Comparison of ENCODE assay signal across 9 cellular contexts in the genomic region with DNA sequence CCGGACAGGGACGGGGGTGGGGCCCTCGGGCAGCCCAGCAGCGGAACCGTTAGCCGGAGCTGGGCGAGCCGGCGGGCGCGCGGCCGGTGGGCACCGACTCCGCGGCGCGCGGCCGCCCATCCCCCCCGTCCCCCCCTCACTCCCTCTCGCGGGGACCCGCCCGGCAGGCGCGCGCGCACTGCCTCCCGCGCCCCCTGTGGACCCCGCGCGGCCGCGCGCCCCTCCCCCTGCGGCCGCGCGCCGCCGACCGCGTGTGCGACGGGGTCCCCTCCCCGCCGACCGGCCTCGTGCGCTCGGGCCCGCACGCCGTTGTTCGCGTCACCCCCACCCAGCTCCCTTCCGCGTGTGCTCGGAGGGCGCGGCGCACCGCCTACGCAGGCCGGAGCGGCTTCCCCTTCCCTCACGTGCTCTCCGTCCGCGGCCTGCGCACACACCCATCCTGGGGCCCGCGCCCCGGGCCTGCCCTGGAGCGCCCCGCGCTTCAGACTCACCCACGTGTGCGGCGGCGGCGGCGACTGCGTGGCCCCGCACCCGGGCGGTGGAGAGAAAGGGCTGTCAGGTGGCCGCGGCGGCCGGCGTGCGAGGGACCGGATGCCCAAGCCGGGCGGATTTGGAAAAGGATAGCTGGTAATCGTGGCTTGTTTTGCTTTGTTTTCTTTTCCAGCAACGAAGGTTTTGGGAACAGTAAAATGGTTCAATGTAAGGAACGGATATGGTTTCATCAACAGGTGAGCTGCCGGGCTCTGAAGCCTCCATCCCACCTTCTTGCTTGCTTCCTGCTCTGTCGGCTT. TPM values are rescaled to one million over a fixed set of nuclear protein-coding genes. Genes with fewer than 3 reads are reported as not detected.
DNase-seq lines count a peak whose midpoint lies in the region; ATAC-seq and TF ChIP-seq lines count a peak whose summit lies in the region.
"Had no signal": no experiment of that assay in that cellular context is flagged by ENCODE, and none has a peak within 500 bp of the region (broad histone marks: within the 10 kb centered on the region; RNA-seq: fewer than 3 reads in every experiment).

No MANE protein-coding gene starts in this region.

- peak; percentile 50 for ATAC-seq in HG03432 (IDR thresholded peaks at IDR 0.05; ENCODE audit: unreplicated experiment)
- peak; percentile 19 for ATAC-seq in activated T-helper 17 cell treated with anti-CD3 and anti-CD28 coated beads, Interleukin-2, amount 50 U/mL, for 72 hours (replicated peaks)

- H3K4me3 ChIP-seq in Peyer's patch (peak overlapping the region; percentile 92 to 98 (median 98)), fibroblast of the aortic adventitia (ENCODE audit: low read depth, low read length) (peak overlapping the region; percentile 76)

- peak; percentile 65 for DNase-seq in Ammon's horn (ENCODE audit: low spot score)
- peak; percentile 57 for DNase-seq in GM19238 (ENCODE audit: insufficient read length, low spot score)
- DNase-seq in Peyer's patch: peak; percentile 73 to 89 (median 88)
- DNase-seq in fibroblast of the aortic adventitia (ENCODE audit: low read depth): peak; percentile 72

- TF ChIP-seq CTCF in Peyer's patch (IDR thresholded peaks at IDR 0.05) (no peak), fibroblast of the aortic adventitia (IDR thresholded peaks at IDR 0.05; ENCODE audit: insufficient read depth, low read length) (no peak), nephron (IDR thresholded peaks at IDR 0.05; ENCODE audit: unreplicated experiment in 3 of 3) (no peak)

- no peaks in the 10 kb centered on the region for H3K27me3 Mint-ChIP-seq in activated T-helper 17 cell treated with anti-CD3 and anti-CD28 coated beads, Interleukin-2, amount 50 U/mL, for 72 hours
- H3K27me3 Mint-ChIP-seq in nephron (ENCODE audit: low read depth): no peaks in the 10 kb centered on the region
- H3K27me3 Mint-ChIP-seq in stimulated activated naive CD8-positive, alpha-beta T cell treated with anti-CD3 and anti-CD28 coated beads, Interleukin-15, Interleukin-2, amounts not matched to agents 100 ng/mL and 50 ng/mL, for 24 hours: no peaks in the 10 kb centered on the region

- peak overlapping the region; percentile 93 for H3K4me3 Mint-ChIP-seq in activated T-helper 17 cell treated with anti-CD3 and anti-CD28 coated beads, Interleukin-2, amount 50 U/mL, for 72 hours
- H3K4me3 Mint-ChIP-seq in nephron: peak overlapping the region; percentile 94 to 100 (median 97)
- H3K4me3 Mint-ChIP-seq in stimulated activated naive CD8-positive, alpha-beta T cell treated with anti-CD3 and anti-CD28 coated beads, Interleukin-15, Interleukin-2, amounts not matched to agents 100 ng/mL and 50 ng/mL, for 24 hours: peak overlapping the region; percentile 98

- H3K9me3 ChIP-seq in Peyer's patch: no peaks in the 10 kb centered on the region

- peaks cover 59% of the 10 kb centered on the region for H3K36me3 Mint-ChIP-seq in activated T-helper 17 cell treated with anti-CD3 and anti-CD28 coated beads, Interleukin-2, amount 50 U/mL, for 72 hours (ENCODE audit: low read depth)
- peaks cover 23% of the 10 kb centered on the region for H3K36me3 Mint-ChIP-seq in nephron (ENCODE audit: low read depth)
- H3K36me3 Mint-ChIP-seq in stimulated activated naive CD8-positive, alpha-beta T cell treated with anti-CD3 and anti-CD28 coated beads, Interleukin-15, Interleukin-2, amounts not matched to agents 100 ng/mL and 50 ng/mL, for 24 hours (ENCODE audit: low read depth): peaks cover 55% of the 10 kb centered on the region

- H3K9me3 Mint-ChIP-seq in activated T-helper 17 cell treated with anti-CD3 and anti-CD28 coated beads, Interleukin-2, amount 50 U/mL, for 72 hours: no peaks in the 10 kb centered on the region
- no peaks in the 10 kb centered on the region for H3K9me3 Mint-ChIP-seq in nephron
- H3K9me3 Mint-ChIP-seq in stimulated activated naive CD8-positive, alpha-beta T cell treated with anti-CD3 and anti-CD28 coated beads, Interleukin-15, Interleukin-2, amounts not matched to agents 100 ng/mL and 50 ng/mL, for 24 hours: no peaks in the 10 kb centered on the region

- H3K4me1 ChIP-seq in Peyer's patch: peaks cover 0 to 55% (median 17%) of the 10 kb centered on the region in 4 donors

- peak overlapping the region; percentile 98 to 100 (median 99) for H3K27ac ChIP-seq in Peyer's patch

- H3K36me3 ChIP-seq in Peyer's patch: no peaks in the 10 kb centered on the region

- H3K27me3 ChIP-seq in Peyer's patch: no peaks in the 10 kb centered on the region

- H3K27ac Mint-ChIP-seq in activated T-helper 17 cell treated with anti-CD3 and anti-CD28 coated beads, Interleukin-2, amount 50 U/mL, for 72 hours: peak overlapping the region; percentile 99
- peak overlapping the region; percentile 87 to 98 (median 95) for H3K27ac Mint-ChIP-seq in nephron
- H3K27ac Mint-ChIP-seq in stimulated activated naive CD8-positive, alpha-beta T cell treated with anti-CD3 and anti-CD28 coated beads, Interleukin-15, Interleukin-2, amounts not matched to agents 100 ng/mL and 50 ng/mL, for 24 hours: peak overlapping the region; percentile 96

- peaks cover 44% of the 10 kb centered on the region for H3K4me1 Mint-ChIP-seq in activated T-helper 17 cell treated with anti-CD3 and anti-CD28 coated beads, Interleukin-2, amount 50 U/mL, for 72 hours
- peaks cover 73% of the 10 kb centered on the region for H3K4me1 Mint-ChIP-seq in nephron
- H3K4me1 Mint-ChIP-seq in stimulated activated naive CD8-positive, alpha-beta T cell treated with anti-CD3 and anti-CD28 coated beads, Interleukin-15, Interleukin-2, amounts not matched to agents 100 ng/mL and 50 ng/mL, for 24 hours (ENCODE audit: low read depth): peaks cover 69% of the 10 kb centered on the region

- TF ChIP-seq POLR2A in Peyer's patch (IDR thresholded peaks at IDR 0.05): peak; percentile 37 to 47

RNA-seq across cellular contexts. Expression of a gene that starts 0.7 kb away (rescaled TPM):
- total RNA-seq in Peyer's patch (100 to 1,000 TPM; 236 to 470 (median 287) TPM), fibroblast of the aortic adventitia (ENCODE audit: low replicate concordance) (449 and 792 TPM in 2 replicates)
- total RNA-seq in activated T-helper 17 cell treated with anti-CD3 and anti-CD28 coated beads, Interleukin-2, amount 50 U/mL, for 72 hours: 100 to 1,000 TPM; 501 to 981 TPM

RNA-seq across cellular contexts. Expression of a gene that starts 24.7 kb away (rescaled TPM):
- 10 to 100 TPM; 15.1 to 41.7 (median 26.1) TPM for total RNA-seq in Peyer's patch
- total RNA-seq in activated T-helper 17 cell treated with anti-CD3 and anti-CD28 coated beads, Interleukin-2, amount 50 U/mL, for 72 hours: 100 to 1,000 TPM in 1 of 2 donors, 10 to 100 TPM in 1; 58.3 to 101 TPM
- 26.0 and 29.2 TPM in 2 replicates for total RNA-seq in fibroblast of the aortic adventitia (ENCODE audit: low replicate concordance)

RNA-seq across cellular contexts. Expression of a gene that starts 57.1 kb away (rescaled TPM):
- total RNA-seq in Peyer's patch (not detected), fibroblast of the aortic adventitia (ENCODE audit: low replicate concordance) (not detected in 2 replicates)
- total RNA-seq in activated T-helper 17 cell treated with anti-CD3 and anti-CD28 coated beads, Interleukin-2, amount 50 U/mL, for 72 hours: not detected
- total RNA-seq: activated CD8-positive, alpha-beta memory T cell treated with anti-CD3 and anti-CD28 coated beads for 36 hours had no signal

Comparison
In these comparisons a context has a peak if more than half of its experiments do, and no peak if none do; other contexts are left out.
1. Peak in every context shown above with its lines: DNase-seq, ATAC-seq, H3K4me3 ChIP-seq and H3K27ac ChIP-seq.